In the genomic region with DNA sequence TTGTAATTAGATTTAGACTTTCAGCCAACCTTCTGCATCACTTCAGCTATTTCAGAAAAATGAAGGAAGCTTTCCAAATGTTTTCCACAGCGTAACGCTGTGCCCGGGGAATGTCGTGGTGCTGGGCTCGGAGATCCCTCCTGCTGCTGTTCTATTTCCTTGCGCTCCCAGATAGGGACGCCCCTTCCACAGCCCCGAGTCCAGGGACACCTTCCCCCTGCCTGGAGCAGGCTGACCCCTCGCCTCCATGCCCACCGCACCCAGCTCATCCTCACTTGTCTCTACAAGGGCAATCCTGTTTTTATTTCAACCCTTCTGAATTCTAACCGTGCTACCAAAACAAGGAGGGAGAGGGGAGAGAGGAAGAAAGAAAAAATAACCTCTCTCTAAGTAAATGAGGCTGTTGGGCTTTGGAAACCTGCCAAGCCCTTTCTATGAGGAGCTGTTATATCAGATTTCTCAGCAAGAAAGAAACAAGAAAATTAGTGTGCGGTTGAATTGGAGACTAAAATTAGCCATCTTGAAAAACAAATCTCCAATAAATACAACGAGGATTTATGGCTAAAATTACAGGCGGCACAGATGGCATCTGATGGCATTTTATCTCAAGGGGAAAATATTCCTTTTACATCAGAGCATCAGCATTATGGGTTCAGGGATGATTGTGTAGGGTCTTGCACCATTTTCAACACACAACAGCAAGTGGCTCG, we compare ENCODE assay signal across 20 cellular contexts.
A peak's percentile ranks its signal among the peaks of the same experiment; 100 is the strongest.
DNase-seq lines count a peak whose midpoint lies in the region; ATAC-seq and TF ChIP-seq lines count a peak whose summit lies in the region.
"Had no signal": no experiment of that assay in that cellular context is flagged by ENCODE, and none has a peak within 500 bp of the region (broad histone marks: within the 10 kb centered on the region; RNA-seq: fewer than 3 reads in every experiment).

No MANE protein-coding gene starts in this region.

- no peak for TF ChIP-seq CTCF in HEK293 (tag by site-specific recombination; IDR thresholded peaks at IDR 0.05)
- TF ChIP-seq CTCF in mesothelial cell of epicardium (IDR thresholded peaks at IDR 0.05; ENCODE audit: unreplicated experiment): no peak
- no peak for TF ChIP-seq CTCF in omental fat pad (IDR thresholded peaks at IDR 0.05)
- TF ChIP-seq CTCF in brain microvascular endothelial cell (IDR thresholded peaks at IDR 0.05; ENCODE audit: low read depth, low read length, missing control alignments): no peak
- no peak for TF ChIP-seq CTCF in testis (IDR thresholded peaks at IDR 0.05)

- peaks cover 9% of the 10 kb centered on the region for H3K4me1 ChIP-seq in HEK293 (ENCODE audit: control insufficient read depth, insufficient read depth, low read length)
- H3K4me1 ChIP-seq in testis: no peaks in the 10 kb centered on the region
- H3K4me1 ChIP-seq: heart left ventricle, Peyer's patch, prostate gland, SJCRH30 had no signal

- in situ Hi-C loops in brain microvascular endothelial cell (cut with HindIII; ENCODE audit: low pct_ligation_motif_present, low sequenced_read_pairs): no loop called here

- CTCF ChIA-PET in HEK293 (lab: Yijun Ruan, JAX): interaction anchor here (0.6 to 0.7 kb wide), 3 partner anchors 56 to 914 kb away, joined by 3 to 5 read pairs (median 3); no protein-coding TSS in a partner anchor

- DNase-seq in Ammon's horn (ENCODE audit: low spot score): peak; percentile 40
- no peak for DNase-seq in SK-N-MC (ENCODE audit: low read depth, low spot score)
- no peak for DNase-seq in mesothelial cell of epicardium (ENCODE audit: low spot score in 2 of 2, unreplicated experiment in 2 of 2)
- no peak for DNase-seq in omental fat pad (ENCODE audit: low spot score)
- no peak for DNase-seq in brain microvascular endothelial cell
- no peak for DNase-seq in testis
- DNase-seq: activated CD4-positive, alpha-beta T cell treated with anti-CD3 and anti-CD28 coated beads, Interleukin-2, amount 10 ng/mL, durations not matched to agents 24 days and 14 days; activated naive CD4-positive, alpha-beta T cell treated with anti-CD3 and anti-CD28 coated beads, Interleukin-2, amount 50 U/mL, for 16 hours; central memory CD4-positive, alpha-beta T cell; GDM1; heart left ventricle; left ventricle myocardium superior; NCI-H2029; substantia nigra had no signal

- H3K4me1 Mint-ChIP-seq in mesothelial cell of epicardium: peaks cover 23% of the 10 kb centered on the region

- H3K4me3 ChIP-seq in HEK293 (ENCODE audit: low read depth, low read length): no peak overlapping the region
- peak overlapping the region; percentile 78 for H3K4me3 ChIP-seq in SK-N-MC
- no peak overlapping the region for H3K4me3 ChIP-seq in brain microvascular endothelial cell (ENCODE audit: low read depth, low read length)
- no peak overlapping the region for H3K4me3 ChIP-seq in testis
- H3K4me3 ChIP-seq: heart left ventricle, Peyer's patch, prostate gland, SJCRH30 had no signal

- ATAC-seq in omental fat pad (ENCODE audit: low FRiP score): no peak
- ATAC-seq in HG03045 (IDR thresholded peaks at IDR 0.05; ENCODE audit: unreplicated experiment): no peak
- ATAC-seq: HCT116, heart left ventricle, left ventricle myocardium superior had no signal

- TF ChIP-seq POLR2A in testis (IDR thresholded peaks at IDR 0.05): no peak

- H3K27ac Mint-ChIP-seq in mesothelial cell of epicardium: peak overlapping the region; percentile 89
- H3K27ac Mint-ChIP-seq: activated CD4-positive, alpha-beta T cell treated with anti-CD3 and anti-CD28 coated beads, Interleukin-2, amount 10 ng/mL, durations not matched to agents 24 days and 14 days had no signal

- H3K36me3 Mint-ChIP-seq in mesothelial cell of epicardium: no peaks in the 10 kb centered on the region

- H3K27me3 ChIP-seq in brain microvascular endothelial cell (replicated peaks) (no peaks in the 10 kb centered on the region), testis (no peaks in the 10 kb centered on the region)
- H3K27me3 ChIP-seq: Peyer's patch had no signal

- peak overlapping the region; percentile 9 for H3K4me3 Mint-ChIP-seq in mesothelial cell of epicardium
- H3K4me3 Mint-ChIP-seq: activated CD4-positive, alpha-beta T cell treated with anti-CD3 and anti-CD28 coated beads, Interleukin-2, amount 10 ng/mL, durations not matched to agents 24 days and 14 days had no signal

- peak overlapping the region; percentile 33; the same call in 1 of the 2 replicates for H3K27ac ChIP-seq in HEK293 (ENCODE audit: extremely low read depth, low read depth, low read length)
- peak overlapping the region; percentile 96 for H3K27ac ChIP-seq in SK-N-MC
- no peak overlapping the region for H3K27ac ChIP-seq in brain microvascular endothelial cell
- no peak overlapping the region for H3K27ac ChIP-seq in testis
- H3K27ac ChIP-seq: heart left ventricle, Peyer's patch, prostate gland, SJCRH30 had no signal

- H3K36me3 ChIP-seq in HEK293 (ENCODE audit: control insufficient read depth in 2 of 2, insufficient read depth in 1 of 2, low read length in 2 of 2) (no peaks in the 10 kb centered on the region), SK-N-MC (ENCODE audit: insufficient read depth, low read length) (no peaks in the 10 kb centered on the region), brain microvascular endothelial cell (replicated peaks) (no peaks in the 10 kb centered on the region), testis (ENCODE audit: low read depth, missing control alignments) (no peaks in the 10 kb centered on the region)
- H3K36me3 ChIP-seq: heart left ventricle, Peyer's patch, prostate gland, SJCRH30 had no signal

- WGBS in testis, 2 donors: 31 to 37% methylated on average over 15 of the region's 15 CpGs

- POLR2A ChIA-PET in HEK293 (lab: Yijun Ruan, JAX): no interaction called here

- H3K9me3 Mint-ChIP-seq in mesothelial cell of epicardium: no peaks in the 10 kb centered on the region
- H3K9me3 Mint-ChIP-seq: activated CD4-positive, alpha-beta T cell treated with anti-CD3 and anti-CD28 coated beads, Interleukin-2, amount 10 ng/mL, durations not matched to agents 24 days and 14 days had no signal

- H3K9me3 ChIP-seq in HEK293 (ENCODE audit: control insufficient read depth, insufficient read depth, low read depth, low read length): no peaks in the 10 kb centered on the region
- no peaks in the 10 kb centered on the region for H3K9me3 ChIP-seq in SK-N-MC (ENCODE audit: low read depth, low read length)
- no peaks in the 10 kb centered on the region for H3K9me3 ChIP-seq in testis
- H3K9me3 ChIP-seq: heart left ventricle, Peyer's patch, prostate gland, SJCRH30 had no signal

- peaks cover 55% of the 10 kb centered on the region for H3K27me3 Mint-ChIP-seq in mesothelial cell of epicardium (ENCODE audit: low read depth)
- H3K27me3 Mint-ChIP-seq: activated CD4-positive, alpha-beta T cell treated with anti-CD3 and anti-CD28 coated beads, Interleukin-2, amount 10 ng/mL, durations not matched to agents 24 days and 14 days had no signal

- intact Hi-C loops in testis (cut with DNase I; ENCODE audit: low total_unique reads): no loop called here

- peak overlapping the region; percentile 56 for H3K9ac ChIP-seq in SK-N-MC (ENCODE audit: insufficient read length)

TF ChIP-seq in HEK293, 187 proteins besides CTCF, POLR2A, EP300 and RAD21 (continues in another document):
- TF ChIP-seq ZNF48 (tag by site-specific recombination; IDR thresholded peaks at IDR 0.05): no peak
- no peak for TF ChIP-seq ZNF350 (tag by site-specific recombination; IDR thresholded peaks at IDR 0.05)
- no peak for TF ChIP-seq RBAK (tag by site-specific recombination; IDR thresholded peaks at IDR 0.05)
- peak; percentile 89 for TF ChIP-seq ZNF341 (tag by site-specific recombination; IDR thresholded peaks at IDR 0.05; ENCODE audit: low read depth)
- TF ChIP-seq, protein P1, sequence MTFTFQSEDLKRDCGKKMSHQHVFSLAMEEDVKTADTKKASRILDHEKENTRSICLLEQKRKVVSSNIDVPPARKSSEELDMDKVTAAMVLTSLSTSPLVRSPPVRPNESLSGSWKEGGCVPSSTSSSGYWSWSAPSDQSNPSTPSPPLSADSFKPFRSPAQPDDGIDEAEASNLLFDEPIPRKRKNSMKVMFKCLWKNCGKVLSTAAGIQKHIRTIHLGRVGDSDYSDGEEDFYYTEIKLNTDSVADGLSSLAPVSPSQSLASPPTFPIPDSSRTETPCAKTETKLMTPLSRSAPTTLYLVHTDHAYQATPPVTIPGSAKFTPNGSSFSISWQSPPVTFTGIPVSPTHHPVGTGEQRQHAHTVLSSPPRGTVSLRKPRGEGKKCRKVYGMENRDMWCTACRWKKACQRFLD (tag by site-specific recombination; IDR thresholded peaks at IDR 0.05): no peak
- TF ChIP-seq GLI4 (tag by site-specific recombination; IDR thresholded peaks at IDR 0.05): no peak
- no peak for TF ChIP-seq ZBTB21 (tag by site-specific recombination; IDR thresholded peaks at IDR 0.05)
- TF ChIP-seq, protein P2, sequence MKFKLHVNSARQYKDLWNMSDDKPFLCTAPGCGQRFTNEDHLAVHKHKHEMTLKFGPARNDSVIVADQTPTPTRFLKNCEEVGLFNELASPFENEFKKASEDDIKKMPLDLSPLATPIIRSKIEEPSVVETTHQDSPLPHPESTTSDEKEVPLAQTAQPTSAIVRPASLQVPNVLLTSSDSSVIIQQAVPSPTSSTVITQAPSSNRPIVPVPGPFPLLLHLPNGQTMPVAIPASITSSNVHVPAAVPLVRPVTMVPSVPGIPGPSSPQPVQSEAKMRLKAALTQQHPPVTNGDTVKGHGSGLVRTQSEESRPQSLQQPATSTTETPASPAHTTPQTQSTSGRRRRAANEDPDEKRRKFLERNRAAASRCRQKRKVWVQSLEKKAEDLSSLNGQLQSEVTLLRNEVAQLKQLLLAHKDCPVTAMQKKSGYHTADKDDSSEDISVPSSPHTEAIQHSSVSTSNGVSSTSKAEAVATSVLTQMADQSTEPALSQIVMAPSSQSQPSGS (tag by site-specific recombination; IDR thresholded peaks at IDR 0.05; ENCODE audit: low read depth): no peak
- TF ChIP-seq HOXC10 (CRISPR knock-in tag; IDR thresholded peaks at IDR 0.05): no peak
- no peak for TF ChIP-seq KLF16 (tag by site-specific recombination; IDR thresholded peaks at IDR 0.05)
- TF ChIP-seq ZNF830 (tag by site-specific recombination; IDR thresholded peaks at IDR 0.05; ENCODE audit: low read depth): no peak

Comparison
In these comparisons a context has a peak if more than half of its experiments do, and no peak if none do; other contexts are left out.
1. H3K27ac ChIP-seq: peak in HEK293 (single experiment) and SK-N-MC (single experiment); none in brain microvascular endothelial cell (single experiment) and testis (0 of 2).